7 cellular contexts compared by ENCODE assay signal in genomic region chr12:9493330-9493729, GRCh38.
DNase-seq lines count a peak whose midpoint lies in the region; ATAC-seq, FAIRE-seq and TF ChIP-seq lines count a peak whose summit lies in the region.
"Not testable (repeated sequence)": the region's sequence is repeated elsewhere in the genome, so short reads cannot be mapped to it uniquely, and the experiment has no call there.

No MANE protein-coding gene starts in this region.

- not testable (repeated sequence) for H3K27me3 Mint-ChIP-seq in stimulated activated naive CD8-positive, alpha-beta T cell treated with anti-CD3 and anti-CD28 coated beads, Interleukin-15, amount 100 ng/mL, for 72 hours

- not testable (repeated sequence) for H3K4me3 Mint-ChIP-seq in stimulated activated naive CD8-positive, alpha-beta T cell treated with anti-CD3 and anti-CD28 coated beads, Interleukin-15, amount 100 ng/mL, for 72 hours

- H4K20me1 ChIP-seq in mammary epithelial cell (ENCODE audit: insufficient read depth, low read length), result not testable (repeated sequence)

- DNase-seq in A549 (ENCODE audit: low read depth in 1 of 2, low spot score in 1 of 2); GM18507 (ENCODE audit: extremely low spot score, insufficient read length, low read depth); foreskin keratinocyte; stimulated activated naive CD8-positive, alpha-beta T cell treated with anti-CD3 and anti-CD28 coated beads, Interleukin-15, amount 100 ng/mL, for 72 hours: not testable (repeated sequence)
- DNase-seq in mammary epithelial cell, result peak; percentile 58

- not testable (repeated sequence) for H3K9me3 ChIP-seq in A549; mammary epithelial cell (replicated peaks; ENCODE audit: insufficient read depth, low read length)

- H3K4me1 Mint-ChIP-seq in stimulated activated naive CD8-positive, alpha-beta T cell treated with anti-CD3 and anti-CD28 coated beads, Interleukin-15, amount 100 ng/mL, for 72 hours, result not testable (repeated sequence)

- not testable (repeated sequence) for TF ChIP-seq RAD21 in A549 (conservative IDR thresholded peaks at IDR 0.05 in 1 of 2, IDR thresholded peaks at IDR 0.05 in 1 of 2)

- H3K4me2 ChIP-seq in A549; mammary epithelial cell (ENCODE audit: insufficient read depth, low read depth, low read length): not testable (repeated sequence)

- not testable (repeated sequence) for TF ChIP-seq CTCF in A549 (IDR thresholded peaks at IDR 0.05); mammary epithelial cell (conservative IDR thresholded peaks at IDR 0.05 in 1 of 2, IDR thresholded peaks at IDR 0.05 in 1 of 2; ENCODE audit: extremely low read depth in 1 of 2, insufficient read depth in 1 of 2, low read depth in 1 of 2, low read length in 2 of 2); foreskin keratinocyte (conservative IDR thresholded peaks at IDR 0.05)

- ATAC-seq in A549, result not testable (repeated sequence)
- peak; percentile 57 for ATAC-seq in HG02588 (IDR thresholded peaks at IDR 0.05; ENCODE audit: unreplicated experiment)
- ATAC-seq in HG03378 (IDR thresholded peaks at IDR 0.05; ENCODE audit: unreplicated experiment), result peak; percentile 61
- ATAC-seq in foreskin keratinocyte, result peak; percentile 55
- ATAC-seq in stimulated activated naive CD8-positive, alpha-beta T cell treated with anti-CD3 and anti-CD28 coated beads, Interleukin-15, amount 100 ng/mL, for 72 hours, result peak; percentile 58

- dilution Hi-C loops in mammary epithelial cell (cut with HindIII; ENCODE audit: low sequenced_read_pairs), result not testable (repeated sequence)

- BruUV-seq in mammary epithelial cell (replicated peaks; lab: Mats Ljungman, UMichigan), result not testable (repeated sequence)

- FAIRE-seq in A549 (lab: Jason Lieb, UNC) (peak; percentile 96), GM18507 (lab: Jason Lieb, UNC) (peak; percentile 90)

- not testable (repeated sequence) for H3K27ac Mint-ChIP-seq in stimulated activated naive CD8-positive, alpha-beta T cell treated with anti-CD3 and anti-CD28 coated beads, Interleukin-15, amount 100 ng/mL, for 72 hours

- H3K27me3 ChIP-seq in mammary epithelial cell (ENCODE audit: insufficient read depth, low read length); foreskin keratinocyte: not testable (repeated sequence)

- H3K4me1 ChIP-seq in A549; mammary epithelial cell (ENCODE audit: insufficient read depth, low read length); foreskin keratinocyte: not testable (repeated sequence)

- not testable (repeated sequence) for H3K27ac ChIP-seq in A549; mammary epithelial cell (ENCODE audit: insufficient read depth, low read depth, low read length); foreskin keratinocyte

- intact Hi-C loops in mammary epithelial cell (cut with micrococcal nuclease), result not testable (repeated sequence)

- not testable (repeated sequence) for TF ChIP-seq EP300 in A549 (IDR thresholded peaks at IDR 0.05)

- H3K9ac ChIP-seq in mammary epithelial cell (ENCODE audit: insufficient read depth, low read length), result not testable (repeated sequence)

- H3K79me2 ChIP-seq in mammary epithelial cell (ENCODE audit: insufficient read depth, low read length), result not testable (repeated sequence)

- POLR2A ChIA-PET in A549 (lab: Yijun Ruan, JAX), result not testable (repeated sequence)

- not testable (repeated sequence) for H3K9me3 Mint-ChIP-seq in stimulated activated naive CD8-positive, alpha-beta T cell treated with anti-CD3 and anti-CD28 coated beads, Interleukin-15, amount 100 ng/mL, for 72 hours

- H3K4me3 ChIP-seq in A549; mammary epithelial cell (replicated peaks in 1 of 3; ENCODE audit: insufficient read depth in 1 of 3, low read depth in 2 of 3, low read length in 3 of 3): not testable (repeated sequence)

- CTCF ChIA-PET in A549 (lab: Yijun Ruan, JAX); mammary epithelial cell (lab: Charles Lee; ENCODE audit: low non-redundant PET): not testable (repeated sequence)

- not testable (repeated sequence) for TF ChIP-seq POLR2A in A549 (IDR thresholded peaks at IDR 0.05; ENCODE audit: low read length)

- H3K36me3 ChIP-seq in mammary epithelial cell (ENCODE audit: insufficient read depth, low read length), result not testable (repeated sequence)

- in situ Hi-C loops in mammary epithelial cell (cut with MboI; ENCODE audit: low sequenced_read_pairs in 2 of 2), result not testable (repeated sequence)

- H2AFZ ChIP-seq in mammary epithelial cell (ENCODE audit: low read depth, low read length), result not testable (repeated sequence)
